ENCODE assay signal across 1 cellular context in genomic region chrX:30302957-30303356, GRCh38.
TF ChIP-seq lines count a peak whose summit lies in the region.

No MANE protein-coding gene starts in this region.

TF ChIP-seq in K562, 482 proteins besides CTCF, POLR2A, EP300 and RAD21 (continued from another document):
- no peak for TF ChIP-seq CTCFL (IDR thresholded peaks at IDR 0.05; ENCODE audit: borderline replicate concordance, insufficient read depth, low read depth, low read length, poor library complexity, severe bottlenecking)
